In the genomic region with DNA sequence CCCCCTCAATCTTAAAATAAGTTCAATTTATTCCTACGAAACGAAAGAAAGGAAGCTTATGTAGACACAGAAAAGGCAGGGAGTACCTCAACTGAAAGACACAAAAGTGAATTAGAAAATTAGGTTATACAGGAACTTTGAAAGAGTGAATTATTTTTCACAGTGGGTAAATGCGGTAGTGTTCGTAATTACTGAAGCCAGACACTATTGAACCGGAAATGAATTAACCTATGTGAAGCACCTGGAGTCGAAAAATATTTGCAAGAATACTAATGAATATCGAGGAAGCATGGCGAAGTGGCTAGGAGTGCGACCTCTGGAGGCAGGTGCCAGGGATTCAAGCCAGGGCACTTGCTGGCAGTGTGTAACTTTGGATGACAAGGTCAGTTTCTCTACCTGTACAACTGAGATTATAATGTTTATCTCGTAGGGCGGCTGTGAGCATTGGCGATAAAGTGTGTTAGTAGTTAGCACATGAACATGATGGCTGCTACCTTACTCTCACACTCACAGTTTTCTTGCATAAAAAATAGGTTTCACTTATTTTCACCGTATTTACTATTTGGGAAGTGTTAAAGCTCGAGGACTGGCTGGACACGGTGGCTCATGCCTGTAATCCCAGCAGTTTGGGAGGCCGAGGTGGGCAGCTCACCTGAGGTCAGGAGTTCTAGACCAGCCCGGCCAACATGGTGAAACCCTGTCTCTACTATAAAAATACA, we compare ENCODE assay signal across 1 cellular context.
TF ChIP-seq lines count a peak whose summit lies in the region.

No MANE protein-coding gene starts in this region.

TF ChIP-seq in HepG2, 621 proteins besides CTCF, POLR2A, EP300 and RAD21 (continued from another document and continues in another):
- TF ChIP-seq HNF1A (IDR thresholded peaks at IDR 0.05; ENCODE audit: low read depth) (no peak), HNF1A (CRISPR knock-in tag; IDR thresholded peaks at IDR 0.05; ENCODE audit: borderline replicate concordance) (no peak), FOSL2 (CRISPR knock-in tag; IDR thresholded peaks at IDR 0.05) (0 out of 2 replicates have a peak, but pooled peaks have one; percentile 20), MXD1 (CRISPR knock-in tag; IDR thresholded peaks at IDR 0.05) (no peak), ZC3H4 (CRISPR knock-in tag; IDR thresholded peaks at IDR 0.05; ENCODE audit: borderline replicate concordance) (no peak), ZNF10 (CRISPR knock-in tag; IDR thresholded peaks at IDR 0.05; ENCODE audit: borderline replicate concordance, low read depth) (no peak), SPEN (CRISPR knock-in tag; IDR thresholded peaks at IDR 0.05; ENCODE audit: low read depth) (no peak), ZNF136 (CRISPR knock-in tag; IDR thresholded peaks at IDR 0.05; ENCODE audit: low read depth) (no peak), HES4 (CRISPR knock-in tag; IDR thresholded peaks at IDR 0.05; ENCODE audit: borderline replicate concordance) (no peak), CC2D1A (CRISPR knock-in tag; IDR thresholded peaks at IDR 0.05) (no peak), ZNF660 (CRISPR knock-in tag; IDR thresholded peaks at IDR 0.05; ENCODE audit: borderline replicate concordance, low read depth) (no peak), ZNF143 (CRISPR knock-in tag; IDR thresholded peaks at IDR 0.05) (no peak), ZFY (CRISPR knock-in tag; IDR thresholded peaks at IDR 0.05) (no peak), ISX (CRISPR knock-in tag; conservative IDR thresholded peaks at IDR 0.05) (no peak), DMAP1 (CRISPR knock-in tag; IDR thresholded peaks at IDR 0.05) (peak; percentile 59), ZNF678 (CRISPR knock-in tag; IDR thresholded peaks at IDR 0.05) (no peak), ZNF20 (CRISPR knock-in tag; IDR thresholded peaks at IDR 0.05) (no peak), ZNF639 (CRISPR knock-in tag; conservative IDR thresholded peaks at IDR 0.05) (no peak), ZFP36L1 (CRISPR knock-in tag; IDR thresholded peaks at IDR 0.05) (no peak), MED1 (CRISPR knock-in tag; IDR thresholded peaks at IDR 0.05) (peak; percentile 71), ZFP62 (CRISPR knock-in tag; IDR thresholded peaks at IDR 0.05) (no peak), STAG1 (CRISPR knock-in tag; IDR thresholded peaks at IDR 0.05) (peak; percentile 44), RARA (CRISPR knock-in tag; IDR thresholded peaks at IDR 0.05) (peak; percentile 39; the same call in 1 of the 2 replicates), THAP11 (CRISPR knock-in tag; IDR thresholded peaks at IDR 0.05) (peak; percentile 42), IRF9 (CRISPR knock-in tag; IDR thresholded peaks at IDR 0.05; ENCODE audit: borderline replicate concordance) (no peak), ZNF777 (CRISPR knock-in tag; IDR thresholded peaks at IDR 0.05) (no peak)
- TF ChIP-seq, protein P1, sequence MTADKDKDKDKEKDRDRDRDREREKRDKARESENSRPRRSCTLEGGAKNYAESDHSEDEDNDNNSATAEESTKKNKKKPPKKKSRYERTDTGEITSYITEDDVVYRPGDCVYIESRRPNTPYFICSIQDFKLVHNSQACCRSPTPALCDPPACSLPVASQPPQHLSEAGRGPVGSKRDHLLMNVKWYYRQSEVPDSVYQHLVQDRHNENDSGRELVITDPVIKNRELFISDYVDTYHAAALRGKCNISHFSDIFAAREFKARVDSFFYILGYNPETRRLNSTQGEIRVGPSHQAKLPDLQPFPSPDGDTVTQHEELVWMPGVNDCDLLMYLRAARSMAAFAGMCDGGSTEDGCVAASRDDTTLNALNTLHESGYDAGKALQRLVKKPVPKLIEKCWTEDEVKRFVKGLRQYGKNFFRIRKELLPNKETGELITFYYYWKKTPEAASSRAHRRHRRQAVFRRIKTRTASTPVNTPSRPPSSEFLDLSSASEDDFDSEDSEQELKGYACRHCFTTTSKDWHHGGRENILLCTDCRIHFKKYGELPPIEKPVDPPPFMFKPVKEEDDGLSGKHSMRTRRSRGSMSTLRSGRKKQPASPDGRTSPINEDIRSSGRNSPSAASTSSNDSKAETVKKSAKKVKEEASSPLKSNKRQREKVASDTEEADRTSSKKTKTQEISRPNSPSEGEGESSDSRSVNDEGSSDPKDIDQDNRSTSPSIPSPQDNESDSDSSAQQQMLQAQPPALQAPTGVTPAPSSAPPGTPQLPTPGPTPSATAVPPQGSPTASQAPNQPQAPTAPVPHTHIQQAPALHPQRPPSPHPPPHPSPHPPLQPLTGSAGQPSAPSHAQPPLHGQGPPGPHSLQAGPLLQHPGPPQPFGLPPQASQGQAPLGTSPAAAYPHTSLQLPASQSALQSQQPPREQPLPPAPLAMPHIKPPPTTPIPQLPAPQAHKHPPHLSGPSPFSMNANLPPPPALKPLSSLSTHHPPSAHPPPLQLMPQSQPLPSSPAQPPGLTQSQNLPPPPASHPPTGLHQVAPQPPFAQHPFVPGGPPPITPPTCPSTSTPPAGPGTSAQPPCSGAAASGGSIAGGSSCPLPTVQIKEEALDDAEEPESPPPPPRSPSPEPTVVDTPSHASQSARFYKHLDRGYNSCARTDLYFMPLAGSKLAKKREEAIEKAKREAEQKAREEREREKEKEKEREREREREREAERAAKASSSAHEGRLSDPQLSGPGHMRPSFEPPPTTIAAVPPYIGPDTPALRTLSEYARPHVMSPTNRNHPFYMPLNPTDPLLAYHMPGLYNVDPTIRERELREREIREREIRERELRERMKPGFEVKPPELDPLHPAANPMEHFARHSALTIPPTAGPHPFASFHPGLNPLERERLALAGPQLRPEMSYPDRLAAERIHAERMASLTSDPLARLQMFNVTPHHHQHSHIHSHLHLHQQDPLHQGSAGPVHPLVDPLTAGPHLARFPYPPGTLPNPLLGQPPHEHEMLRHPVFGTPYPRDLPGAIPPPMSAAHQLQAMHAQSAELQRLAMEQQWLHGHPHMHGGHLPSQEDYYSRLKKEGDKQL (CRISPR knock-in tag; IDR thresholded peaks at IDR 0.05; ENCODE audit: low read depth) = no peak
- TF ChIP-seq, protein P2, sequence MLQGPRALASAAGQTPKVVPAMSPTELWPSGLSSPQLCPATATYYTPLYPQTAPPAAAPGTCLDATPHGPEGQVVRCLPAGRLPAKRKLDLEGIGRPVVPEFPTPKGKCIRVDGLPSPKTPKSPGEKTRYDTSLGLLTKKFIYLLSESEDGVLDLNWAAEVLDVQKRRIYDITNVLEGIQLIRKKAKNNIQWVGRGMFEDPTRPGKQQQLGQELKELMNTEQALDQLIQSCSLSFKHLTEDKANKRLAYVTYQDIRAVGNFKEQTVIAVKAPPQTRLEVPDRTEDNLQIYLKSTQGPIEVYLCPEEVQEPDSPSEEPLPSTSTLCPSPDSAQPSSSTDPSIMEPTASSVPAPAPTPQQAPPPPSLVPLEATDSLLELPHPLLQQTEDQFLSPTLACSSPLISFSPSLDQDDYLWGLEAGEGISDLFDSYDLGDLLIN (CRISPR knock-in tag; IDR thresholded peaks at IDR 0.05; ENCODE audit: borderline replicate concordance) = no peak
- TF ChIP-seq, protein P3, sequence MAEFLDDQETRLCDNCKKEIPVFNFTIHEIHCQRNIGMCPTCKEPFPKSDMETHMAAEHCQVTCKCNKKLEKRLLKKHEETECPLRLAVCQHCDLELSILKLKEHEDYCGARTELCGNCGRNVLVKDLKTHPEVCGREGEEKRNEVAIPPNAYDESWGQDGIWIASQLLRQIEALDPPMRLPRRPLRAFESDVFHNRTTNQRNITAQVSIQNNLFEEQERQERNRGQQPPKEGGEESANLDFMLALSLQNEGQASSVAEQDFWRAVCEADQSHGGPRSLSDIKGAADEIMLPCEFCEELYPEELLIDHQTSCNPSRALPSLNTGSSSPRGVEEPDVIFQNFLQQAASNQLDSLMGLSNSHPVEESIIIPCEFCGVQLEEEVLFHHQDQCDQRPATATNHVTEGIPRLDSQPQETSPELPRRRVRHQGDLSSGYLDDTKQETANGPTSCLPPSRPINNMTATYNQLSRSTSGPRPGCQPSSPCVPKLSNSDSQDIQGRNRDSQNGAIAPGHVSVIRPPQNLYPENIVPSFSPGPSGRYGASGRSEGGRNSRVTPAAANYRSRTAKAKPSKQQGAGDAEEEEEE (CRISPR knock-in tag; IDR thresholded peaks at IDR 0.05; ENCODE audit: borderline replicate concordance) = no peak
- TF ChIP-seq, protein P4, sequence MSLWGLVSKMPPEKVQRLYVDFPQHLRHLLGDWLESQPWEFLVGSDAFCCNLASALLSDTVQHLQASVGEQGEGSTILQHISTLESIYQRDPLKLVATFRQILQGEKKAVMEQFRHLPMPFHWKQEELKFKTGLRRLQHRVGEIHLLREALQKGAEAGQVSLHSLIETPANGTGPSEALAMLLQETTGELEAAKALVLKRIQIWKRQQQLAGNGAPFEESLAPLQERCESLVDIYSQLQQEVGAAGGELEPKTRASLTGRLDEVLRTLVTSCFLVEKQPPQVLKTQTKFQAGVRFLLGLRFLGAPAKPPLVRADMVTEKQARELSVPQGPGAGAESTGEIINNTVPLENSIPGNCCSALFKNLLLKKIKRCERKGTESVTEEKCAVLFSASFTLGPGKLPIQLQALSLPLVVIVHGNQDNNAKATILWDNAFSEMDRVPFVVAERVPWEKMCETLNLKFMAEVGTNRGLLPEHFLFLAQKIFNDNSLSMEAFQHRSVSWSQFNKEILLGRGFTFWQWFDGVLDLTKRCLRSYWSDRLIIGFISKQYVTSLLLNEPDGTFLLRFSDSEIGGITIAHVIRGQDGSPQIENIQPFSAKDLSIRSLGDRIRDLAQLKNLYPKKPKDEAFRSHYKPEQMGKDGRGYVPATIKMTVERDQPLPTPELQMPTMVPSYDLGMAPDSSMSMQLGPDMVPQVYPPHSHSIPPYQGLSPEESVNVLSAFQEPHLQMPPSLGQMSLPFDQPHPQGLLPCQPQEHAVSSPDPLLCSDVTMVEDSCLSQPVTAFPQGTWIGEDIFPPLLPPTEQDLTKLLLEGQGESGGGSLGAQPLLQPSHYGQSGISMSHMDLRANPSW (CRISPR knock-in tag; IDR thresholded peaks at IDR 0.05; ENCODE audit: borderline replicate concordance) = 0 out of 2 replicates have a peak, but pooled peaks have one; percentile 80
- TF ChIP-seq, protein P5, sequence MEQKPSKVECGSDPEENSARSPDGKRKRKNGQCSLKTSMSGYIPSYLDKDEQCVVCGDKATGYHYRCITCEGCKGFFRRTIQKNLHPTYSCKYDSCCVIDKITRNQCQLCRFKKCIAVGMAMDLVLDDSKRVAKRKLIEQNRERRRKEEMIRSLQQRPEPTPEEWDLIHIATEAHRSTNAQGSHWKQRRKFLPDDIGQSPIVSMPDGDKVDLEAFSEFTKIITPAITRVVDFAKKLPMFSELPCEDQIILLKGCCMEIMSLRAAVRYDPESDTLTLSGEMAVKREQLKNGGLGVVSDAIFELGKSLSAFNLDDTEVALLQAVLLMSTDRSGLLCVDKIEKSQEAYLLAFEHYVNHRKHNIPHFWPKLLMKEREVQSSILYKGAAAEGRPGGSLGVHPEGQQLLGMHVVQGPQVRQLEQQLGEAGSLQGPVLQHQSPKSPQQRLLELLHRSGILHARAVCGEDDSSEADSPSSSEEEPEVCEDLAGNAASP (CRISPR knock-in tag; IDR thresholded peaks at IDR 0.05; ENCODE audit: borderline replicate concordance) = no peak; the same call in 1 of the 2 replicates
